ENCODE assay signal across 9 cellular contexts in the genomic region with DNA sequence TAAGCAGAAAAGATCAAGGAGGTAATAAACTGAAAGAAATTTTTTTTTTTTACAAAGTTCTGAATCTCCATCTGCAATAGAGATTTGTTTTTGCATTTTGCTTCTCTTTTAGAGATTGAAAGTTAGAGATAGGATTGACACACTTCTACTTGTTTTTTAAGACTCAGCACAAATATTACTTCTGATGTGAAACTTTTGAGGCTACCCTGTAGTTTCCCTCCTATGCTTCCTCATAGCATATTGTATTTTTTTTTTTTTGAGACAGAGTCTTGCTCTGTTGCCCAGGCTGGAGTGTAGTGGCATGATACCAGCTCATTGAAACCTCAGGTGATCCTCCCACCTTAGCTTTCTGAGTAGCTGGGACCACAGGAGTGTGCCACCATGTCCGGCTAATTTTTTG. TPM values are rescaled to one million over a fixed set of nuclear protein-coding genes. Genes with fewer than 3 reads are reported as not detected.
DNase-seq lines count a peak whose midpoint lies in the region; ATAC-seq and TF ChIP-seq lines count a peak whose summit lies in the region.
"Had no signal": no experiment of that assay in that cellular context is flagged by ENCODE, and none has a peak within 500 bp of the region (broad histone marks: within the 10 kb centered on the region; RNA-seq: fewer than 3 reads in every experiment).

No MANE protein-coding gene starts in this region.

- no peaks in the 10 kb centered on the region for H3K9me3 Mint-ChIP-seq in memory B cell
- H3K9me3 Mint-ChIP-seq in nephron progenitor cell: peaks cover 3% of the 10 kb centered on the region

- no peak for DNase-seq in DND-41
- peak; percentile 57 for DNase-seq in GM20000 (ENCODE audit: low spot score)
- peak in 1 of 2 donors; percentile 15 for DNase-seq in memory B cell (ENCODE audit: low spot score in 2 of 2)
- no peak for DNase-seq in mucosa of gallbladder (ENCODE audit: low spot score)
- no peak for DNase-seq in nephron progenitor cell
- DNase-seq in substantia nigra (lab: John Stamatoyannopoulos, UW): no peak
- no peak for DNase-seq in NCI-H1092 (lab: John Stamatoyannopoulos, UW)
- DNase-seq: pancreas had no signal

- H3K79me2 ChIP-seq in DND-41 (ENCODE audit: insufficient read depth, low read length): no peaks in the 10 kb centered on the region

- peak overlapping the region; percentile 54 for H3K4me2 ChIP-seq in DND-41 (ENCODE audit: insufficient read depth, low read length)

- no peaks in the 10 kb centered on the region for H3K36me3 ChIP-seq in DND-41 (ENCODE audit: insufficient read depth, low read length)
- H3K36me3 ChIP-seq: pancreas had no signal

- peak overlapping the region; percentile 72 for H2AFZ ChIP-seq in DND-41 (ENCODE audit: low read depth, low read length)

- H3K4me3 Mint-ChIP-seq in memory B cell (peak overlapping the region; percentile 33), nephron progenitor cell (no peak overlapping the region)

- H3K27me3 ChIP-seq in DND-41 (ENCODE audit: insufficient read depth, low read length, poor library complexity): no peaks in the 10 kb centered on the region
- H3K27me3 ChIP-seq: pancreas had no signal

- no peaks in the 10 kb centered on the region for H4K20me1 ChIP-seq in DND-41 (ENCODE audit: insufficient read depth, low read length)

- TF ChIP-seq CTCF in DND-41 (IDR thresholded peaks at IDR 0.05; ENCODE audit: borderline replicate concordance, extremely low read depth, low read length, poor library complexity, severe bottlenecking): no peak
- no peak for TF ChIP-seq CTCF in GM20000 (IDR thresholded peaks at IDR 0.05; ENCODE audit: extremely low read depth, missing control alignments)
- TF ChIP-seq CTCF in nephron progenitor cell (IDR thresholded peaks at IDR 0.05): no peak

- peak overlapping the region; percentile 40 for H3K9ac ChIP-seq in DND-41 (ENCODE audit: low read depth, low read length)

- H3K36me3 Mint-ChIP-seq in memory B cell: no peaks in the 10 kb centered on the region
- H3K36me3 Mint-ChIP-seq in nephron progenitor cell (ENCODE audit: low read depth): no peaks in the 10 kb centered on the region

- H3K27me3 Mint-ChIP-seq in memory B cell (no peaks in the 10 kb centered on the region), nephron progenitor cell (ENCODE audit: low read depth, poor library complexity) (peaks cover 6% of the 10 kb centered on the region)

- H3K4me3 ChIP-seq in DND-41 (ENCODE audit: low read depth in 1 of 2, low read length in 2 of 2): no peak overlapping the region
- H3K4me3 ChIP-seq: pancreas had no signal

- H3K4me1 Mint-ChIP-seq in memory B cell: peaks cover 8% of the 10 kb centered on the region
- H3K4me1 Mint-ChIP-seq in nephron progenitor cell: no peaks in the 10 kb centered on the region

- H3K9me3 ChIP-seq in DND-41 (ENCODE audit: insufficient read depth, low read length, severe bottlenecking): no peaks in the 10 kb centered on the region
- H3K9me3 ChIP-seq: pancreas had no signal

- peak overlapping the region; percentile 62 for H3K27ac ChIP-seq in DND-41 (ENCODE audit: low read length)
- no peak overlapping the region for H3K27ac ChIP-seq in substantia nigra (ENCODE audit: low read depth, low read length, poor library complexity, severe bottlenecking)

- ATAC-seq in DND-41 (ENCODE audit: insufficient read depth, low read depth): no peak; the same call in 2 of the 3 replicates
- peak; percentile 42 for ATAC-seq in HG03469 (IDR thresholded peaks at IDR 0.05; ENCODE audit: unreplicated experiment)
- peak; percentile 84 for ATAC-seq in memory B cell (ENCODE audit: low read depth)

- peaks cover 15% of the 10 kb centered on the region for H3K4me1 ChIP-seq in DND-41 (ENCODE audit: insufficient read depth, low read length)
- H3K4me1 ChIP-seq: pancreas had no signal

- H3K27ac Mint-ChIP-seq in memory B cell (peak overlapping the region; percentile 91), nephron progenitor cell (no peak overlapping the region)

RNA-seq across cellular contexts. Expression of a gene that starts 32.1 kb away (rescaled TPM):
- total RNA-seq in mucosa of gallbladder: 30.2 TPM
